In the genomic region with DNA sequence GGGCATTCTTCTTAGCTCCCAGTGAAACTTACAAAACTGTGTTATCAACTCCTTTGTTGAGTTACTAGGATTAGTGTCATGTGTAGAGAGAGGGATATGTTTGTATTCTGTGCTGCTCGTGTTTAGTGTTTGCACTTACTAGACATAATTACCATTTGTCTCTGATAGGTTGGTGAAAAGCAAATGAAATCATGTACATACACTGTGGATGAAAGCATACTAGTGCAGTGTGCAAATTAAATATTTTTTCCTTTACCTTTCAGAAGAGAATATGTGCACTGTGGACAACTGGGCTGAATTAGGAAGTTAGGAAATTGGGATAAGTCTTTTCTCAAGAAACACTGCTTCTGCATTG, we compare ENCODE assay signal across 8 cellular contexts. TPM values are rescaled to one million over a fixed set of nuclear protein-coding genes. Genes with fewer than 3 reads are reported as not detected.
A peak's percentile ranks its signal among the peaks of the same experiment; 100 is the strongest.
DNase-seq lines count a peak whose midpoint lies in the region; ATAC-seq and TF ChIP-seq lines count a peak whose summit lies in the region.

No MANE protein-coding gene starts in this region.

- no peaks in the 10 kb centered on the region for H3K27me3 Mint-ChIP-seq in T-helper 1 cell treated with Interleukin-12 subunit alpha and Interleukin-12 subunit beta and Interleukin-4 antibody, amounts not matched to agents 30 μg/mL and 1 μg/mL, for 36 hours (ENCODE audit: low read depth)
- H3K27me3 Mint-ChIP-seq in stimulated activated naive B cell treated with anti-CD40 and anti-IgM and Interleukin-4, amounts not matched to agents 10 μg/mL and 1 μg/mL and 100 μg/mL, for 72 hours = no peaks in the 10 kb centered on the region

- H3K36me3 ChIP-seq in Panc1 (ENCODE audit: control insufficient read depth, insufficient read depth, low read length) (no peaks in the 10 kb centered on the region; the same call in 1 of the 2 replicates), fibroblast of lung (ENCODE audit: control insufficient read depth, insufficient read depth, low read length) (no peaks in the 10 kb centered on the region)

- peak overlapping the region; percentile 85 for H3K27ac Mint-ChIP-seq in T-helper 1 cell treated with Interleukin-12 subunit alpha and Interleukin-12 subunit beta and Interleukin-4 antibody, amounts not matched to agents 30 μg/mL and 1 μg/mL, for 36 hours
- H3K27ac Mint-ChIP-seq in stimulated activated naive B cell treated with anti-CD40 and anti-IgM and Interleukin-4, amounts not matched to agents 10 μg/mL and 1 μg/mL and 100 μg/mL, for 72 hours = no peak overlapping the region

- peak overlapping the region; percentile 98 for H3K4me3 Mint-ChIP-seq in T-helper 1 cell treated with Interleukin-12 subunit alpha and Interleukin-12 subunit beta and Interleukin-4 antibody, amounts not matched to agents 30 μg/mL and 1 μg/mL, for 36 hours
- peak overlapping the region; percentile 92 to 95 for H3K4me3 Mint-ChIP-seq in stimulated activated naive B cell treated with anti-CD40 and anti-IgM and Interleukin-4, amounts not matched to agents 10 μg/mL and 1 μg/mL and 100 μg/mL, for 72 hours

- POLR2A ChIA-PET in Panc1 (lab: Charles Lee) = no interaction called here

- TF ChIP-seq CTCF in Panc1 (IDR thresholded peaks at IDR 0.05) (no peak), fibroblast of lung (conservative IDR thresholded peaks at IDR 0.05 in 1 of 2, IDR thresholded peaks at IDR 0.05 in 1 of 2; ENCODE audit: low read depth in 1 of 2, low read length in 2 of 2) (no peak)

- peaks cover 37% of the 10 kb centered on the region for H3K4me1 Mint-ChIP-seq in T-helper 1 cell treated with Interleukin-12 subunit alpha and Interleukin-12 subunit beta and Interleukin-4 antibody, amounts not matched to agents 30 μg/mL and 1 μg/mL, for 36 hours (ENCODE audit: low read depth)
- peaks cover 19 to 38% of the 10 kb centered on the region in 2 donors for H3K4me1 Mint-ChIP-seq in stimulated activated naive B cell treated with anti-CD40 and anti-IgM and Interleukin-4, amounts not matched to agents 10 μg/mL and 1 μg/mL and 100 μg/mL, for 72 hours

- H3K4me2 ChIP-seq in fibroblast of lung (ENCODE audit: extremely low read depth, insufficient read depth, low read length) = peak overlapping the region; percentile 71

- H3K4me1 ChIP-seq in Panc1 (ENCODE audit: control insufficient read depth, insufficient read depth, low read length) (peaks cover 10% of the 10 kb centered on the region), fibroblast of lung (ENCODE audit: control insufficient read depth, extremely low read depth, insufficient read depth, low read length) (peaks cover 3% of the 10 kb centered on the region)

- peak overlapping the region; percentile 66 for H3K27ac ChIP-seq in Panc1 (ENCODE audit: low read length)
- H3K27ac ChIP-seq in fibroblast of lung (ENCODE audit: insufficient read depth, low read length) = no peak overlapping the region

- CTCF ChIA-PET in Panc1 (lab: Charles Lee) = no interaction called here

- H2AFZ ChIP-seq in fibroblast of lung (ENCODE audit: low read length) = peak overlapping the region; percentile 99

- no peaks in the 10 kb centered on the region for H4K20me1 ChIP-seq in fibroblast of lung (ENCODE audit: control insufficient read depth, extremely low read depth, insufficient read depth, low read length)

- H3K36me3 Mint-ChIP-seq in T-helper 1 cell treated with Interleukin-12 subunit alpha and Interleukin-12 subunit beta and Interleukin-4 antibody, amounts not matched to agents 30 μg/mL and 1 μg/mL, for 36 hours (ENCODE audit: low read depth) = peaks cover 3% of the 10 kb centered on the region
- peaks cover 0 to 3% of the 10 kb centered on the region in 2 donors for H3K36me3 Mint-ChIP-seq in stimulated activated naive B cell treated with anti-CD40 and anti-IgM and Interleukin-4, amounts not matched to agents 10 μg/mL and 1 μg/mL and 100 μg/mL, for 72 hours

- H3K27me3 ChIP-seq in Panc1 (ENCODE audit: control insufficient read depth, insufficient read depth, low read length) (no peaks in the 10 kb centered on the region), fibroblast of lung (ENCODE audit: control insufficient read depth, insufficient read depth, low read length) (no peaks in the 10 kb centered on the region)

- H3K4me3 ChIP-seq in Panc1 (ENCODE audit: low read depth in 2 of 2, low read length in 2 of 2) (peak overlapping the region; percentile 73 to 90), fibroblast of lung (replicated peaks in 1 of 4; ENCODE audit: control extremely low read depth in 1 of 4, insufficient read depth in 1 of 4, low read depth in 3 of 4, low read length in 4 of 4) (peak overlapping the region; percentile 59 to 99 (median 91))

- no peak overlapping the region for H3K9ac ChIP-seq in fibroblast of lung (ENCODE audit: insufficient read depth, low read length)

- peaks cover 16% of the 10 kb centered on the region for H3K79me2 ChIP-seq in fibroblast of lung (ENCODE audit: control insufficient read depth, insufficient read depth, low read length)

- no TSS peak for BruUV-seq in Panc1 (replicated peaks; lab: Mats Ljungman, UMichigan)

- in situ Hi-C loops in Panc1 (cut with HindIII; ENCODE audit: low pct_unique_long_range_greater_than_20kb, low sequenced_read_pairs) = no loop called here

- no peak for ATAC-seq in Panc1
- no peak for ATAC-seq in stimulated activated naive B cell treated with anti-CD40 and anti-IgM and Interleukin-4, amounts not matched to agents 10 μg/mL and 1 μg/mL and 100 μg/mL, for 72 hours (replicated peaks)
- ATAC-seq in GM18498 (IDR thresholded peaks at IDR 0.05; ENCODE audit: unreplicated experiment) = no peak

- no peaks in the 10 kb centered on the region for H3K9me3 Mint-ChIP-seq in T-helper 1 cell treated with Interleukin-12 subunit alpha and Interleukin-12 subunit beta and Interleukin-4 antibody, amounts not matched to agents 30 μg/mL and 1 μg/mL, for 36 hours
- no peaks in the 10 kb centered on the region for H3K9me3 Mint-ChIP-seq in stimulated activated naive B cell treated with anti-CD40 and anti-IgM and Interleukin-4, amounts not matched to agents 10 μg/mL and 1 μg/mL and 100 μg/mL, for 72 hours

- H3K9me3 ChIP-seq in Panc1 (ENCODE audit: control insufficient read depth, insufficient read depth, low read depth, low read length) (no peaks in the 10 kb centered on the region), fibroblast of lung (ENCODE audit: control insufficient read depth, insufficient read depth, low read depth, low read length) (no peaks in the 10 kb centered on the region)

- intact Hi-C loops in Panc1 (cut with micrococcal nuclease; ENCODE audit: unreplicated experiment) = no loop called here

- DNase-seq in T-helper 1 cell (no peak), Panc1 (ENCODE audit: low read depth, low spot score) (no peak), fibroblast of lung (ENCODE audit: low read depth in 2 of 2) (no peak), islet precursor cell (no peak), amygdala (lab: John Stamatoyannopoulos, UW) (no peak)
- no peak for DNase-seq in stimulated activated naive B cell treated with anti-CD40 and anti-IgM and Interleukin-4, amounts not matched to agents 10 μg/mL and 1 μg/mL and 100 μg/mL, for 72 hours

RNA-seq across cellular contexts. Expression of a gene that starts 1.2 kb away (rescaled TPM):
- 6.2 TPM for total RNA-seq in Panc1 (2021; ENCODE audit: unreplicated experiment)
- polyA plus RNA-seq in Panc1 (2012; ENCODE audit: insufficient read length) = 2.0 TPM
- total RNA-seq in fibroblast of lung = 3.3 and 4.5 TPM in 2 replicates
- polyA plus RNA-seq in fibroblast of lung = 3.9 and 4.3 TPM in 2 replicates
- 1.8 and 1.9 TPM in 2 replicates for polyA plus RNA-seq in fibroblast of lung (2012)
- polyA minus RNA-seq in fibroblast of lung (ENCODE audit: low replicate concordance) = 2.9 and 3.1 TPM in 2 replicates

RNA-seq across cellular contexts. Expression of a gene that starts 1.3 kb away (rescaled TPM):
- total RNA-seq in Panc1 (2021; ENCODE audit: unreplicated experiment) (98.7 TPM), fibroblast of lung (67.3 and 98.8 TPM in 2 replicates)
- polyA plus RNA-seq in Panc1 (2012; ENCODE audit: insufficient read length) = 100 TPM
- polyA plus RNA-seq in fibroblast of lung = 416 and 437 TPM in 2 replicates
- 166 and 174 TPM in 2 replicates for polyA plus RNA-seq in fibroblast of lung (2012)
- 145 and 433 TPM in 2 replicates for polyA minus RNA-seq in fibroblast of lung (ENCODE audit: low replicate concordance)
